ENCODE assay signal across 1 cellular context in the genomic region with DNA sequence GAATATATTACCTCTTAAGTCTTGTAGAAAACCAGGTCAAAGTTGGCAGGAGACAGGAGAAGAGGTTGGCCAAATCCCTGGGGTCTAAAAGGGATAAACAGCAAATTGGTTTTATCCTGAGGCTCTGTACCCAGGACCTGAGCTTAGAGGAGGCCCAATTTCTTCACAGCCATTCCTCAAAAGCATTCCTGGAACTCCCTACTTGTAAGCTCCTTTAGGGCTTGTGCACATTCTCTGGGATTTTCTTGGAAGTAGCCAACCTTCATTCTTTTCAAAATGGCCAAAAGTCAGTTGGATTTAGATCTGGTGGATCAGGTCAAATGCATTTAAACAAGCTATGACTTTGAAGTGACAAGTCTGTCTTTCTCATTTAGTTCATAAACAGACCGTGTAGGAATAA.
TF ChIP-seq lines count a peak whose summit lies in the region.

No MANE protein-coding gene starts in this region.

TF ChIP-seq in HEK293, 187 proteins besides CTCF, POLR2A, EP300 and RAD21 (continued from another document):
- TF ChIP-seq KLF17 (tag by site-specific recombination; IDR thresholded peaks at IDR 0.05), result no peak
- no peak for TF ChIP-seq ZNF114 (tag by site-specific recombination; IDR thresholded peaks at IDR 0.05)
TF ChIP-seq in HEK293: peak in this region for 1.
